ENCODE assay signal across 1 cellular context in the genomic region with DNA sequence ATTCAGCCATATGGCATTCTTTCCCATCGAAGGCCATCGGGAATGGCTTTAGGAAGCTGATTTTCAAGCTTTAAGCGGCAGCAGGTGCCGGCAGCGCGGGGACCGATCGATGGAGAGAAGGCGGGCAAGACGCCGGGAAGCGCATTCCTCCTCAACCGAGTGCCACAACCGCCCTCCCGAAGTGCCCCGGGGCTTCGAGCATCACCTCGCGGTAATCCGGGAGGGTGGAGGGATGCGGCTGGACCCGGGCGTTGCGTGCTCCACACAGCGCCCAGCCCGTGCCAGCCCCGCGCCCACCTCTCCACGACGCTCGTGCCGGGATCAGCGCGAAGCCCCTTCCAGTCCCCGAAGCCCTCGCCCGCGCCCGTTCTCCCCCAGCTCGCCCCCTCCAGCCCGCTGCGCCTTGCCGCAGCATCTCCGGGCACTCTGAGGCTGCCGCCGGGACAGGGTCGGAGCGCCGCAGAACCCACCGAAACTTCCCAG.
TF ChIP-seq lines count a peak whose summit lies in the region.

No MANE protein-coding gene starts in this region.

TF ChIP-seq in HEK293, 187 proteins besides CTCF, POLR2A, EP300 and RAD21 (continued from another document and continues in another):
- TF ChIP-seq, protein P1, sequence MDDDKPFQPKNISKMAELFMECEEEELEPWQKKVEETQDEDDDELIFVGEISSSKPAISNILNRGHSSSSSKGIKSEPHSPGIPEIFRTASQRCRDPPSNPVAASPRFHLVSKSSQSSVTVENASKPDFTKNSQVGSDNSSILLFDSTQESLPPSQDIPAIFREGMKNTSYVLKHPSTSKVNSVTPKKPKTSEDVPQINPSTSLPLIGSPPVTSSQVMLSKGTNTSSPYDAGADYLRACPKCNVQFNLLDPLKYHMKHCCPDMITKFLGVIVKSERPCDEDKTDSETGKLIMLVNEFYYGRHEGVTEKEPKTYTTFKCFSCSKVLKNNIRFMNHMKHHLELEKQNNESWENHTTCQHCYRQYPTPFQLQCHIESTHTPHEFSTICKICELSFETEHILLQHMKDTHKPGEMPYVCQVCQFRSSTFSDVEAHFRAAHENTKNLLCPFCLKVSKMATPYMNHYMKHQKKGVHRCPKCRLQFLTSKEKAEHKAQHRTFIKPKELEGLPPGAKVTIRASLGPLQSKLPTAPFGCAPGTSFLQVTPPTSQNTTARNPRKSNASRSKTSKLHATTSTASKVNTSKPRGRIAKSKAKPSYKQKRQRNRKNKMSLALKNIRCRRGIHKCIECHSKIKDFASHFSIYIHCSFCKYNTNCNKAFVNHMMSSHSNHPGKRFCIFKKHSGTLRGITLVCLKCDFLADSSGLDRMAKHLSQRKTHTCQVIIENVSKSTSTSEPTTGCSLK (tag by site-specific recombination; IDR thresholded peaks at IDR 0.05): no peak
- TF ChIP-seq ZNF184 (tag by site-specific recombination; IDR thresholded peaks at IDR 0.05) (no peak), ZNF394 (tag by site-specific recombination; IDR thresholded peaks at IDR 0.05; ENCODE audit: borderline replicate concordance) (no peak; the same call in 1 of the 2 replicates), ZNF626 (tag by site-specific recombination; IDR thresholded peaks at IDR 0.05) (no peak), ZSCAN23 (tag by site-specific recombination; IDR thresholded peaks at IDR 0.05) (no peak), IKZF3 (tag by site-specific recombination; IDR thresholded peaks at IDR 0.05) (peak; percentile 33), ZNF830 (tag by site-specific recombination; IDR thresholded peaks at IDR 0.05; ENCODE audit: low read depth) (no peak), OSR2 (tag by site-specific recombination; IDR thresholded peaks at IDR 0.05) (no peak), ZNF747 (tag by site-specific recombination; IDR thresholded peaks at IDR 0.05) (no peak), ZNF660 (tag by site-specific recombination; IDR thresholded peaks at IDR 0.05) (no peak), ZNF23 (tag by site-specific recombination; IDR thresholded peaks at IDR 0.05; ENCODE audit: borderline replicate concordance) (no peak), ZNF214 (tag by site-specific recombination; IDR thresholded peaks at IDR 0.05; ENCODE audit: borderline replicate concordance) (no peak), ZNF776 (tag by site-specific recombination; IDR thresholded peaks at IDR 0.05; ENCODE audit: borderline replicate concordance) (no peak), ZFP37 (tag by site-specific recombination; IDR thresholded peaks at IDR 0.05) (peak; percentile 36; the same call in 1 of the 2 replicates), OVOL3 (tag by site-specific recombination; IDR thresholded peaks at IDR 0.05) (no peak), ZNF654 (tag by site-specific recombination; IDR thresholded peaks at IDR 0.05; ENCODE audit: low read depth) (no peak), ZNF140 (tag by site-specific recombination; IDR thresholded peaks at IDR 0.05) (no peak), MYNN (tag by site-specific recombination; IDR thresholded peaks at IDR 0.05; ENCODE audit: borderline replicate concordance) (no peak), ZNF571 (tag by site-specific recombination; IDR thresholded peaks at IDR 0.05) (no peak), ZNF670 (tag by site-specific recombination; IDR thresholded peaks at IDR 0.05; ENCODE audit: low read depth) (no peak), GLI4 (tag by site-specific recombination; IDR thresholded peaks at IDR 0.05) (no peak), ZFP69B (tag by site-specific recombination; IDR thresholded peaks at IDR 0.05) (no peak), ZNF560 (tag by site-specific recombination; IDR thresholded peaks at IDR 0.05; ENCODE audit: borderline replicate concordance) (no peak), ZNF664 (tag by site-specific recombination; IDR thresholded peaks at IDR 0.05) (no peak), KLF1 (tag by site-specific recombination; IDR thresholded peaks at IDR 0.05) (peak; percentile 64; the same call in 1 of the 2 replicates), ZEB2 (tag by site-specific recombination; IDR thresholded peaks at IDR 0.05) (peak; percentile 87), RBAK (tag by site-specific recombination; IDR thresholded peaks at IDR 0.05) (no peak), SCRT2 (tag by site-specific recombination; IDR thresholded peaks at IDR 0.05) (peak; percentile 72)
- TF ChIP-seq, protein P2, sequence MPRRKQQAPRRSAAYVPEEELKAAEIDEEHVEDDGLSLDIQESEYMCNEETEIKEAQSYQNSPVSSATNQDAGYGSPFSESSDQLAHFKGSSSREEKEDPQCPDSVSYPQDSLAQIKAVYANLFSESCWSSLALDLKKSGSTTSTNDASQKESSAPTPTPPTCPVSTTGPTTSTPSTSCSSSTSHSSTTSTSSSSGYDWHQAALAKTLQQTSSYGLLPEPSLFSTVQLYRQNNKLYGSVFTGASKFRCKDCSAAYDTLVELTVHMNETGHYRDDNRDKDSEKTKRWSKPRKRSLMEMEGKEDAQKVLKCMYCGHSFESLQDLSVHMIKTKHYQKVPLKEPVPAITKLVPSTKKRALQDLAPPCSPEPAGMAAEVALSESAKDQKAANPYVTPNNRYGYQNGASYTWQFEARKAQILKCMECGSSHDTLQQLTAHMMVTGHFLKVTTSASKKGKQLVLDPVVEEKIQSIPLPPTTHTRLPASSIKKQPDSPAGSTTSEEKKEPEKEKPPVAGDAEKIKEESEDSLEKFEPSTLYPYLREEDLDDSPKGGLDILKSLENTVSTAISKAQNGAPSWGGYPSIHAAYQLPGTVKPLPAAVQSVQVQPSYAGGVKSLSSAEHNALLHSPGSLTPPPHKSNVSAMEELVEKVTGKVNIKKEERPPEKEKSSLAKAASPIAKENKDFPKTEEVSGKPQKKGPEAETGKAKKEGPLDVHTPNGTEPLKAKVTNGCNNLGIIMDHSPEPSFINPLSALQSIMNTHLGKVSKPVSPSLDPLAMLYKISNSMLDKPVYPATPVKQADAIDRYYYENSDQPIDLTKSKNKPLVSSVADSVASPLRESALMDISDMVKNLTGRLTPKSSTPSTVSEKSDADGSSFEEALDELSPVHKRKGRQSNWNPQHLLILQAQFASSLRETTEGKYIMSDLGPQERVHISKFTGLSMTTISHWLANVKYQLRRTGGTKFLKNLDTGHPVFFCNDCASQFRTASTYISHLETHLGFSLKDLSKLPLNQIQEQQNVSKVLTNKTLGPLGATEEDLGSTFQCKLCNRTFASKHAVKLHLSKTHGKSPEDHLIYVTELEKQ (tag by site-specific recombination; IDR thresholded peaks at IDR 0.05; ENCODE audit: borderline replicate concordance): no peak
- TF ChIP-seq, protein P3, sequence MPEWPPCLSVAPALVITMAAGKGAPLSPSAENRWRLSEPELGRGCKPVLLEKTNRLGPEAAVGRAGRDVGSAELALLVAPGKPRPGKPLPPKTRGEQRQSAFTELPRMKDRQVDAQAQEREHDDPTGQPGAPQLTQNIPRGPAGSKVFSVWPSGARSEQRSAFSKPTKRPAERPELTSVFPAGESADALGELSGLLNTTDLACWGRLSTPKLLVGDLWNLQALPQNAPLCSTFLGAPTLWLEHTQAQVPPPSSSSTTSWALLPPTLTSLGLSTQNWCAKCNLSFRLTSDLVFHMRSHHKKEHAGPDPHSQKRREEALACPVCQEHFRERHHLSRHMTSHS (tag by site-specific recombination; IDR thresholded peaks at IDR 0.05): no peak
- TF ChIP-seq, protein P4, sequence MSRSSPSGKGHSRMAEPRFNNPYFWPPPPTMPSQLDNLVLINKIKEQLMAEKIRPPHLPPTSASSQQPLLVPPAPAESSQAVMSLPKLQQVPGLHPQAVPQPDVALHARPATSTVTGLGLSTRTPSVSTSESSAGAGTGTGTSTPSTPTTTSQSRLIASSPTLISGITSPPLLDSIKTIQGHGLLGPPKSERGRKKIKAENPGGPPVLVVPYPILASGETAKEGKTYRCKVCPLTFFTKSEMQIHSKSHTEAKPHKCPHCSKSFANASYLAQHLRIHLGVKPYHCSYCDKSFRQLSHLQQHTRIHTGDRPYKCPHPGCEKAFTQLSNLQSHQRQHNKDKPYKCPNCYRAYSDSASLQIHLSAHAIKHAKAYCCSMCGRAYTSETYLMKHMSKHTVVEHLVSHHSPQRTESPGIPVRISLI (tag by site-specific recombination; IDR thresholded peaks at IDR 0.05): no peak
- TF ChIP-seq, protein P5, sequence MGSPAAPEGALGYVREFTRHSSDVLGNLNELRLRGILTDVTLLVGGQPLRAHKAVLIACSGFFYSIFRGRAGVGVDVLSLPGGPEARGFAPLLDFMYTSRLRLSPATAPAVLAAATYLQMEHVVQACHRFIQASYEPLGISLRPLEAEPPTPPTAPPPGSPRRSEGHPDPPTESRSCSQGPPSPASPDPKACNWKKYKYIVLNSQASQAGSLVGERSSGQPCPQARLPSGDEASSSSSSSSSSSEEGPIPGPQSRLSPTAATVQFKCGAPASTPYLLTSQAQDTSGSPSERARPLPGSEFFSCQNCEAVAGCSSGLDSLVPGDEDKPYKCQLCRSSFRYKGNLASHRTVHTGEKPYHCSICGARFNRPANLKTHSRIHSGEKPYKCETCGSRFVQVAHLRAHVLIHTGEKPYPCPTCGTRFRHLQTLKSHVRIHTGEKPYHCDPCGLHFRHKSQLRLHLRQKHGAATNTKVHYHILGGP (tag by site-specific recombination; IDR thresholded peaks at IDR 0.05): no peak
- TF ChIP-seq, protein P6, sequence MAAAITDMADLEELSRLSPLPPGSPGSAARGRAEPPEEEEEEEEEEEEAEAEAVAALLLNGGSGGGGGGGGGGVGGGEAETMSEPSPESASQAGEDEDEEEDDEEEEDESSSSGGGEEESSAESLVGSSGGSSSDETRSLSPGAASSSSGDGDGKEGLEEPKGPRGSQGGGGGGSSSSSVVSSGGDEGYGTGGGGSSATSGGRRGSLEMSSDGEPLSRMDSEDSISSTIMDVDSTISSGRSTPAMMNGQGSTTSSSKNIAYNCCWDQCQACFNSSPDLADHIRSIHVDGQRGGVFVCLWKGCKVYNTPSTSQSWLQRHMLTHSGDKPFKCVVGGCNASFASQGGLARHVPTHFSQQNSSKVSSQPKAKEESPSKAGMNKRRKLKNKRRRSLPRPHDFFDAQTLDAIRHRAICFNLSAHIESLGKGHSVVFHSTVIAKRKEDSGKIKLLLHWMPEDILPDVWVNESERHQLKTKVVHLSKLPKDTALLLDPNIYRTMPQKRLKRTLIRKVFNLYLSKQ (tag by site-specific recombination; IDR thresholded peaks at IDR 0.05; ENCODE audit: borderline replicate concordance): no peak
- TF ChIP-seq, protein P7, sequence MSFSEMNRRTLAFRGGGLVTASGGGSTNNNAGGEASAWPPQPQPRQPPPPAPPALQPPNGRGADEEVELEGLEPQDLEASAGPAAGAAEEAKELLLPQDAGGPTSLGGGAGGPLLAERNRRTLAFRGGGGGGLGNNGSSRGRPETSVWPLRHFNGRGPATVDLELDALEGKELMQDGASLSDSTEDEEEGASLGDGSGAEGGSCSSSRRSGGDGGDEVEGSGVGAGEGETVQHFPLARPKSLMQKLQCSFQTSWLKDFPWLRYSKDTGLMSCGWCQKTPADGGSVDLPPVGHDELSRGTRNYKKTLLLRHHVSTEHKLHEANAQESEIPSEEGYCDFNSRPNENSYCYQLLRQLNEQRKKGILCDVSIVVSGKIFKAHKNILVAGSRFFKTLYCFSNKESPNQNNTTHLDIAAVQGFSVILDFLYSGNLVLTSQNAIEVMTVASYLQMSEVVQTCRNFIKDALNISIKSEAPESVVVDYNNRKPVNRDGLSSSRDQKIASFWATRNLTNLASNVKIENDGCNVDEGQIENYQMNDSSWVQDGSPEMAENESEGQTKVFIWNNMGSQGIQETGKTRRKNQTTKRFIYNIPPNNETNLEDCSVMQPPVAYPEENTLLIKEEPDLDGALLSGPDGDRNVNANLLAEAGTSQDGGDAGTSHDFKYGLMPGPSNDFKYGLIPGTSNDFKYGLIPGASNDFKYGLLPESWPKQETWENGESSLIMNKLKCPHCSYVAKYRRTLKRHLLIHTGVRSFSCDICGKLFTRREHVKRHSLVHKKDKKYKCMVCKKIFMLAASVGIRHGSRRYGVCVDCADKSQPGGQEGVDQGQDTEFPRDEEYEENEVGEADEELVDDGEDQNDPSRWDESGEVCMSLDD (tag by site-specific recombination; IDR thresholded peaks at IDR 0.05): 0 out of 2 replicates have a peak, but pooled peaks have one; percentile 62
- TF ChIP-seq, protein P8, sequence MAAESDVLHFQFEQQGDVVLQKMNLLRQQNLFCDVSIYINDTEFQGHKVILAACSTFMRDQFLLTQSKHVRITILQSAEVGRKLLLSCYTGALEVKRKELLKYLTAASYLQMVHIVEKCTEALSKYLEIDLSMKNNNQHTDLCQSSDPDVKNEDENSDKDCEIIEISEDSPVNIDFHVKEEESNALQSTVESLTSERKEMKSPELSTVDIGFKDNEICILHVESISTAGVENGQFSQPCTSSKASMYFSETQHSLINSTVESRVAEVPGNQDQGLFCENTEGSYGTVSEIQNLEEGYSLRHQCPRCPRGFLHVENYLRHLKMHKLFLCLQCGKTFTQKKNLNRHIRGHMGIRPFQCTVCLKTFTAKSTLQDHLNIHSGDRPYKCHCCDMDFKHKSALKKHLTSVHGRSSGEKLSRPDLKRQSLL (tag by site-specific recombination; IDR thresholded peaks at IDR 0.05): no peak
- TF ChIP-seq, protein P9, sequence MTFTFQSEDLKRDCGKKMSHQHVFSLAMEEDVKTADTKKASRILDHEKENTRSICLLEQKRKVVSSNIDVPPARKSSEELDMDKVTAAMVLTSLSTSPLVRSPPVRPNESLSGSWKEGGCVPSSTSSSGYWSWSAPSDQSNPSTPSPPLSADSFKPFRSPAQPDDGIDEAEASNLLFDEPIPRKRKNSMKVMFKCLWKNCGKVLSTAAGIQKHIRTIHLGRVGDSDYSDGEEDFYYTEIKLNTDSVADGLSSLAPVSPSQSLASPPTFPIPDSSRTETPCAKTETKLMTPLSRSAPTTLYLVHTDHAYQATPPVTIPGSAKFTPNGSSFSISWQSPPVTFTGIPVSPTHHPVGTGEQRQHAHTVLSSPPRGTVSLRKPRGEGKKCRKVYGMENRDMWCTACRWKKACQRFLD (tag by site-specific recombination; IDR thresholded peaks at IDR 0.05): no peak
- TF ChIP-seq, protein P10, sequence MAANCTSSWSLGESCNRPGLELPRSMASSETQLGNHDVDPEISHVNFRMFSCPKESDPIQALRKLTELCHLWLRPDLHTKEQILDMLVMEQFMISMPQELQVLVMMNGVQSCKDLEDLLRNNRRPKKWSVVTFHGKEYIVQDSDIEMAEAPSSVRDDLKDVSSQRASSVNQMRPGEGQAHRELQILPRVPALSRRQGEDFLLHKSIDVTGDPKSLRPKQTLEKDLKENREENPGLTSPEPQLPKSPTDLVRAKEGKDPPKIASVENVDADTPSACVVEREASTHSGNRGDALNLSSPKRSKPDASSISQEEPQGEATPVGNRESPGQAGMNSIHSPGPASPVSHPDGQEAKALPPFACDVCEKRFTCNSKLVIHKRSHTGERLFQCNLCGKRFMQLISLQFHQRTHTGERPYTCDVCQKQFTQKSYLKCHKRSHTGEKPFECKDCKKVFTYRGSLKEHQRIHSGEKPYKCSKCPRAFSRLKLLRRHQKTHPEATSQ (tag by site-specific recombination; IDR thresholded peaks at IDR 0.05): no peak
